2 cellular contexts compared by ENCODE assay signal in genomic region chr14:102896735-102897134, GRCh38. TPM values are rescaled to one million over a fixed set of nuclear protein-coding genes. Genes with fewer than 3 reads are reported as not detected.
"Had no signal": no experiment of that assay in that cellular context is flagged by ENCODE, and none has a peak within 500 bp of the region (broad histone marks: within the 10 kb centered on the region; RNA-seq: fewer than 3 reads in every experiment).

No MANE protein-coding gene starts in this region.

RNA-seq across cellular contexts. Expression of gene AMN, which starts 25.7 kb away (rescaled TPM):
- total RNA-seq: PC-3, SK-MEL-5 had no signal
